Comparison of ENCODE assay signal across 1 cellular context in genomic region chr1:211578640-211579433, GRCh38.
A peak's percentile ranks its signal among the peaks of the same experiment; 100 is the strongest.
TF ChIP-seq lines count a peak whose summit lies in the region.

TSS of gene SLC30A1 (minus strand) at chr1:211579161. CDS start at chr1:211578612, 549 bp downstream.

TF ChIP-seq in SK-N-SH, 30 proteins besides CTCF, POLR2A, EP300 and RAD21 (continued from another document):
- TF ChIP-seq FOSL2 (IDR thresholded peaks at IDR 0.05; ENCODE audit: borderline replicate concordance, low read depth) (no peak), MXI1 (IDR thresholded peaks at IDR 0.05; ENCODE audit: low read depth, low read length) (no peak), USF1 (IDR thresholded peaks at IDR 0.05; ENCODE audit: borderline replicate concordance, low read depth) (no peak), PBX3 (IDR thresholded peaks at IDR 0.05) (peak; percentile 54), NFIC (IDR thresholded peaks at IDR 0.05; ENCODE audit: borderline replicate concordance) (peak; percentile 29; the same call in 1 of the 2 replicates), ZBTB33 (IDR thresholded peaks at IDR 0.05; ENCODE audit: borderline replicate concordance, low read depth) (no peak), GATA2 (CRISPR knock-in tag; IDR thresholded peaks at IDR 0.05) (no peak), SIN3A (IDR thresholded peaks at IDR 0.05; ENCODE audit: borderline replicate concordance, low read depth, low read length) (peak; percentile 81; the same call in 1 of the 2 replicates), IRF3 (IDR thresholded peaks at IDR 0.05; ENCODE audit: low read depth, low read length) (peak; percentile 24; the same call in 1 of the 2 replicates), MAX (IDR thresholded peaks at IDR 0.05; ENCODE audit: low read depth) (no peak; the same call in 1 of the 2 replicates), NRF1 (IDR thresholded peaks at IDR 0.05; ENCODE audit: low read depth, low read length) (no peak), FOXJ3 (CRISPR knock-in tag; IDR thresholded peaks at IDR 0.05) (no peak), GABPA (IDR thresholded peaks at IDR 0.05; ENCODE audit: low read depth) (no peak)
